Comparison of ENCODE assay signal across 24 cellular contexts in genomic region chr18:10604178-10604577, GRCh38.
"Had no signal": no experiment of that assay in that cellular context is flagged by ENCODE, and none has a peak within 500 bp of the region (broad histone marks: within the 10 kb centered on the region; RNA-seq: fewer than 3 reads in every experiment).

No MANE protein-coding gene starts in this region.

- DNase-seq: activated CD8-positive, alpha-beta memory T cell treated with anti-CD3 and anti-CD28 coated beads for 24 hours; activated CD8-positive, alpha-beta memory T cell treated with anti-CD3 and anti-CD28 coated beads, Interleukin-2, amount 50 U/mL, for 48 hours; activated naive CD4-positive, alpha-beta T cell; activated T-cell treated with anti-CD3 and anti-CD28 coated beads, Interleukin-2, amount 50 U/mL, for 4 hours; adrenal gland; brain microvascular endothelial cell; caudate nucleus; effector CD8-positive, alpha-beta T cell; erythroblast; foreskin keratinocyte; immature natural killer cell; lower lobe of right lung; stimulated activated CD4-positive, alpha-beta T cell treated with anti-CD3 and anti-CD28 coated beads, Interleukin-4, amount 100 ng/mL, for 4 hours; stimulated activated naive CD8-positive, alpha-beta T cell treated with anti-CD3 and anti-CD28 coated beads, Interleukin-15, amount 100 ng/mL, for 72 hours; tibial artery had no signal

- H3K36me3 Mint-ChIP-seq: immature natural killer cell; natural killer cell treated with Interleukin-12 subunit alpha and Interleukin-12 subunit beta and Interleukin-15 and Interleukin-18, amount 100 ng/mL, for 72 hours had no signal

- H3K4me3 Mint-ChIP-seq: activated naive CD8-positive, alpha-beta T cell; activated T-cell treated with anti-CD3 and anti-CD28 coated beads, Interleukin-2, amount 50 U/mL, for 4 hours; dendritic cell treated with granulocyte-macrophage colony-stimulating factor and Interleukin-4, amounts not matched to agents 40 ng/mL and 50 ng/mL, for 4 days; immature natural killer cell; natural killer cell treated with Interleukin-12 subunit alpha and Interleukin-12 subunit beta and Interleukin-15 and Interleukin-18, amount 100 ng/mL, for 72 hours; stimulated activated naive CD8-positive, alpha-beta T cell treated with anti-CD3 and anti-CD28 coated beads, Interleukin-15, amount 100 ng/mL, for 72 hours had no signal

- H3K4me3 ChIP-seq: adrenal gland, ascending aorta, hepatocyte, lower lobe of right lung, prostate gland, right atrium auricular region, tibial artery had no signal

- H3K4me1 ChIP-seq: adrenal gland, ascending aorta, foreskin keratinocyte, lower lobe of right lung, prostate gland, right atrium auricular region, tibial artery had no signal

- H3K9me3 ChIP-seq: adrenal gland, ascending aorta, lower lobe of right lung, prostate gland, right atrium auricular region, tibial artery had no signal

- H3K36me3 ChIP-seq: adrenal gland, ascending aorta, brain microvascular endothelial cell, lower lobe of right lung, prostate gland, right atrium auricular region, tibial artery had no signal

- H3K4me1 Mint-ChIP-seq: immature natural killer cell; stimulated activated naive CD8-positive, alpha-beta T cell treated with anti-CD3 and anti-CD28 coated beads, Interleukin-15, amount 100 ng/mL, for 72 hours had no signal

- ATAC-seq: activated T-cell treated with anti-CD3 and anti-CD28 coated beads, Interleukin-2, amount 50 U/mL, for 4 hours; foreskin keratinocyte; left lobe of liver; lower lobe of right lung; natural killer cell treated with Interleukin-12 subunit alpha and Interleukin-12 subunit beta and Interleukin-15 and Interleukin-18, amount 100 ng/mL, for 72 hours; stimulated activated naive CD8-positive, alpha-beta T cell treated with anti-CD3 and anti-CD28 coated beads, Interleukin-15, amount 100 ng/mL, for 72 hours had no signal

- H3K27me3 ChIP-seq: adrenal gland, ascending aorta, brain microvascular endothelial cell, foreskin keratinocyte, hepatocyte, right atrium auricular region, tibial artery had no signal

- H3K27ac Mint-ChIP-seq: activated naive CD8-positive, alpha-beta T cell; activated T-helper 2 cell treated with anti-CD3 and anti-CD28 coated beads, Interferon-gamma antibody, Interleukin-2, Interleukin-4, amounts not matched to agents 10 μg/mL and 5 μg/mL and 100 μg/mL, durations not matched to agents 14 hours and 24 hours and 36 hours; dendritic cell treated with granulocyte-macrophage colony-stimulating factor and Interleukin-4, amounts not matched to agents 40 ng/mL and 50 ng/mL, for 4 days; immature natural killer cell; natural killer cell treated with Interleukin-12 subunit alpha and Interleukin-12 subunit beta and Interleukin-15 and Interleukin-18, amount 100 ng/mL, for 72 hours had no signal

- H3K27ac ChIP-seq: adrenal gland, ascending aorta, brain microvascular endothelial cell, foreskin keratinocyte, hepatocyte, lower lobe of right lung, prostate gland, right atrium auricular region, tibial artery had no signal

- H3K9me3 Mint-ChIP-seq: natural killer cell treated with Interleukin-12 subunit alpha and Interleukin-12 subunit beta and Interleukin-15 and Interleukin-18, amount 100 ng/mL, for 72 hours had no signal

- H3K27me3 Mint-ChIP-seq: activated naive CD8-positive, alpha-beta T cell; dendritic cell treated with granulocyte-macrophage colony-stimulating factor and Interleukin-4, amounts not matched to agents 40 ng/mL and 50 ng/mL, for 4 days had no signal
